ENCODE assay signal across 11 cellular contexts in the genomic region with DNA sequence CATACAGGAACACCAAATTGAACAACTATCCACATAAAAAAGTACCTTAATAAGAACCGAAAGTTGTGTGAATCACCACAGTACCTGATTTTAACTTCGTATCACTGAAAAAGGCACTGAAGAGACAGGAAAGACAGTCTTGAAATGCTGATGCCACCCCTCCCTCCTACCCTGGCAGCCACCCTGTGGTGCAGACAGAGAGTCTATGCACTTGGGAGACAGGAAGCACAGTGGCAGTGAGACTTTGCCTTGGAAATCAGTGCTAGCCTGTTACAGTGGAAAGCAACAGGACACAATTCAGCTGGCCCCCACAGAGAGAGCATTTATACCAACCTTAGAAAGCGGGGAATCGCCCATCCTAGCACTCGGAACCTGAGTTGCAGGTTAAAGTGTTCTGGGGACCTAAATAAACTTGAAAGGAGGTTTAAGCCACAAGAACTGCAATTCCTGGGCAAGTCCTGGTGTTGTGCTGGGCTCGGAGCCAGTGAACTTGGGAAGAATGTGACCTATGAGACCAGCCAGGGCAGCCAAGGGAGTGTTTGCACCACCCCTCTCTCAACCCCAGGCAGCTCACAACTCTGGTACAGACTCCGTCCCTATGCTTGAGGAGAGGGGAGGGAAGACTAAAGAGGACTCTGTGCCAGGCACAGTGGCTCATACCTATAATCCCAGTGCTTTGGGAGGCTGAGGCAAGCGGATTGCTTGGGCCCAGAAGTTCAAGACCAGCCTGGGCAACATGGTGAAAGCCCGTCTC.
DNase-seq lines count a peak whose midpoint lies in the region; ATAC-seq and TF ChIP-seq lines count a peak whose summit lies in the region.
"Had no signal": no experiment of that assay in that cellular context is flagged by ENCODE, and none has a peak within 500 bp of the region (broad histone marks: within the 10 kb centered on the region; RNA-seq: fewer than 3 reads in every experiment).

No MANE protein-coding gene starts in this region.

- DNase-seq in fibroblast of lung (ENCODE audit: low read depth in 2 of 2) (peak; percentile 78 to 85), DMS 273 treated with DMSO at 0.1 percent for 48 hours (lab: John Stamatoyannopoulos, UW) (no peak)
- no peak for DNase-seq in stimulated activated CD4-positive, alpha-beta T cell treated with anti-CD3 and anti-CD28 coated beads, Interleukin-4, amount 100 ng/mL, for 1 hour
- no peak for DNase-seq in activated CD8-positive, alpha-beta memory T cell treated with anti-CD3 and anti-CD28 coated beads, Interleukin-2, amount 50 U/mL, for 4 hours
- DNase-seq: CD8-positive, alpha-beta T cell had no signal

- H3K79me2 ChIP-seq in ACC112 (ENCODE audit: control insufficient read depth, insufficient read depth, low read length, unreplicated experiment) (no peaks in the 10 kb centered on the region), fibroblast of lung (ENCODE audit: control insufficient read depth, insufficient read depth, low read length) (no peaks in the 10 kb centered on the region)

- no peak overlapping the region for H3K9ac ChIP-seq in fibroblast of lung (ENCODE audit: insufficient read depth, low read length)
- H3K9ac ChIP-seq in mucosa of rectum (ENCODE audit: low read depth in 1 of 2, low read length in 2 of 2) = peak overlapping the region in 1 of 2 donors; percentile 13
- H3K9ac ChIP-seq: KMS-11 had no signal

- no peak for ATAC-seq in GM21390 (IDR thresholded peaks at IDR 0.05; ENCODE audit: unreplicated experiment)
- ATAC-seq: CD8-positive, alpha-beta T cell; stimulated activated effector memory CD8-positive, alpha-beta T cell treated with anti-CD3 and anti-CD28 coated beads, Interleukin-12 subunit alpha, Interleukin-12 subunit beta, amount 100 ng/mL, for 72 hours had no signal

- no peak for TF ChIP-seq CTCF in fibroblast of lung (conservative IDR thresholded peaks at IDR 0.05 in 1 of 2, IDR thresholded peaks at IDR 0.05 in 1 of 2; ENCODE audit: low read depth in 1 of 2, low read length in 2 of 2)

- H3K27ac ChIP-seq in ACC112 (ENCODE audit: low read depth, low read length) (no peak overlapping the region), fibroblast of lung (ENCODE audit: insufficient read depth, low read length) (no peak overlapping the region), mucosa of rectum (ENCODE audit: low read depth in 2 of 2, low read length in 2 of 2) (peak overlapping the region; percentile 61 to 71)
- H3K27ac ChIP-seq: KMS-11 had no signal

- H3K4me1 ChIP-seq in ACC112 (ENCODE audit: control insufficient read depth, insufficient read depth, low read length, unreplicated experiment) (peaks cover 13% of the 10 kb centered on the region), fibroblast of lung (ENCODE audit: control insufficient read depth, extremely low read depth, insufficient read depth, low read length) (peaks cover 4% of the 10 kb centered on the region), mucosa of rectum (ENCODE audit: control insufficient read depth in 2 of 2, insufficient read depth in 2 of 2, low read length in 2 of 2) (peaks cover 11 to 14% of the 10 kb centered on the region in 2 donors)

- no peak for TF ChIP-seq RAD21 in Ishikawa (IDR thresholded peaks at IDR 0.05; ENCODE audit: low read depth)

- H3K4me3 ChIP-seq in ACC112 (ENCODE audit: low read depth, low read length) (peak overlapping the region; percentile 3; the same call in 1 of the 2 replicates), fibroblast of lung (replicated peaks in 1 of 4; ENCODE audit: control extremely low read depth in 1 of 4, insufficient read depth in 1 of 4, low read depth in 3 of 4, low read length in 4 of 4) (no peak overlapping the region), mucosa of rectum (ENCODE audit: low read length in 2 of 2) (peak overlapping the region; percentile 17 to 46)

- H3K27me3 ChIP-seq in ACC112 (ENCODE audit: insufficient read depth, low read length) = no peaks in the 10 kb centered on the region
- H3K27me3 ChIP-seq in fibroblast of lung (ENCODE audit: control insufficient read depth, insufficient read depth, low read length) = no peaks in the 10 kb centered on the region
- no peaks in the 10 kb centered on the region for H3K27me3 ChIP-seq in mucosa of rectum (ENCODE audit: control insufficient read depth in 2 of 2, insufficient read depth in 2 of 2, low read length in 2 of 2)

- H2AFZ ChIP-seq in ACC112 (ENCODE audit: low read length, unreplicated experiment) (no peak overlapping the region), fibroblast of lung (ENCODE audit: low read length) (no peak overlapping the region)

- H3K4me2 ChIP-seq in fibroblast of lung (ENCODE audit: extremely low read depth, insufficient read depth, low read length) = peak overlapping the region; percentile 27
- H3K4me2 ChIP-seq: KMS-11 had no signal

- H3K36me3 ChIP-seq in ACC112 (ENCODE audit: insufficient read depth, low read length) = no peaks in the 10 kb centered on the region
- no peaks in the 10 kb centered on the region for H3K36me3 ChIP-seq in fibroblast of lung (ENCODE audit: control insufficient read depth, insufficient read depth, low read length)
- no peaks in the 10 kb centered on the region for H3K36me3 ChIP-seq in mucosa of rectum (ENCODE audit: control insufficient read depth in 2 of 2, insufficient read depth in 2 of 2, low read length in 2 of 2)

- H3K9me3 ChIP-seq in fibroblast of lung (ENCODE audit: control insufficient read depth, insufficient read depth, low read depth, low read length) (no peaks in the 10 kb centered on the region), mucosa of rectum (ENCODE audit: control insufficient read depth in 2 of 2, low read length in 2 of 2) (no peaks in the 10 kb centered on the region)

- no peaks in the 10 kb centered on the region for H4K20me1 ChIP-seq in fibroblast of lung (ENCODE audit: control insufficient read depth, extremely low read depth, insufficient read depth, low read length)

- no peak for TF ChIP-seq EP300 in Ishikawa (IDR thresholded peaks at IDR 0.05; ENCODE audit: borderline replicate concordance)

TF ChIP-seq in Ishikawa, 13 proteins besides CTCF, POLR2A, EP300 and RAD21:
- TF ChIP-seq NFIC (IDR thresholded peaks at IDR 0.05) = peak; percentile 74
- no peak for TF ChIP-seq FOXM1 (IDR thresholded peaks at IDR 0.05; ENCODE audit: borderline replicate concordance, low read depth)
- TF ChIP-seq TEAD4 (IDR thresholded peaks at IDR 0.05) = peak; percentile 67
TF ChIP-seq in Ishikawa: peak in this region for 2.

Comparison
In these comparisons a context has a peak if more than half of its experiments do, and no peak if none do; other contexts are left out.
1. H3K27ac ChIP-seq: peak in mucosa of rectum (2 of 2); none in ACC112 (single experiment) and fibroblast of lung (single experiment).
2. H3K4me3 ChIP-seq: peak in ACC112 (single experiment) and mucosa of rectum (2 of 2); none in fibroblast of lung (0 of 4).
3. DNase-seq: peak in fibroblast of lung (2 of 2); none in DMS 273 treated with DMSO at 0.1 percent for 48 hours (single experiment), stimulated activated CD4-positive, alpha-beta T cell treated with anti-CD3 and anti-CD28 coated beads, Interleukin-4, amount 100 ng/mL, for 1 hour (single experiment) and activated CD8-positive, alpha-beta memory T cell treated with anti-CD3 and anti-CD28 coated beads, Interleukin-2, amount 50 U/mL, for 4 hours (single experiment).